Comparison of ENCODE assay signal across 32 cellular contexts in genomic region chr7:17501461-17502208, GRCh38.
DNase-seq lines count a peak whose midpoint lies in the region; ATAC-seq, FAIRE-seq and TF ChIP-seq lines count a peak whose summit lies in the region.
"Had no signal": no experiment of that assay in that cellular context is flagged by ENCODE, and none has a peak within 500 bp of the region (broad histone marks: within the 10 kb centered on the region; RNA-seq: fewer than 3 reads in every experiment).

No MANE protein-coding gene starts in this region.

- H3K36me3 ChIP-seq in astrocyte (ENCODE audit: insufficient read depth, low read length): no peaks in the 10 kb centered on the region
- no peaks in the 10 kb centered on the region for H3K36me3 ChIP-seq in neuronal stem cell (replicated peaks in 1 of 2; ENCODE audit: control insufficient read depth in 2 of 2, insufficient read depth in 2 of 2, low read length in 2 of 2)
- no peaks in the 10 kb centered on the region for H3K36me3 ChIP-seq in SJCRH30
- H3K36me3 ChIP-seq: neural progenitor cell, sigmoid colon had no signal

- no peaks in the 10 kb centered on the region for H4K20me1 ChIP-seq in astrocyte (ENCODE audit: insufficient read depth, low read length)

- no peak overlapping the region for H3K27ac Mint-ChIP-seq in astrocyte (ENCODE audit: unreplicated experiment)
- H3K27ac Mint-ChIP-seq in Calu3 (ENCODE audit: unreplicated experiment): no peak overlapping the region
- H3K27ac Mint-ChIP-seq: activated CD4-positive, alpha-beta memory T cell treated with anti-CD3 and anti-CD28 coated beads, Interleukin-2, amount 10 ng/mL, durations not matched to agents 7 days and 5 days; activated naive CD4-positive, alpha-beta T cell treated with anti-CD3 and anti-CD28 coated beads, Interleukin-2, amount 50 U/mL, for 24 hours; activated T-helper 17 cell treated with anti-CD3 and anti-CD28 coated beads, Interleukin-2, amount 50 U/mL, for 72 hours; CD4-positive, alpha-beta memory T cell; memory B cell; neural progenitor cell; progenitor cell of endocrine pancreas; T-cell had no signal

- DNase-seq in GM19239 (ENCODE audit: insufficient read length, low spot score): no peak
- DNase-seq in astrocyte (ENCODE audit: low read depth): peak; percentile 61
- peak; percentile 23 for DNase-seq in fibroblast of pulmonary artery (ENCODE audit: low read depth)
- peak; percentile 80 for DNase-seq in stromal cell of bone marrow (ENCODE audit: low read depth)
- no peak for DNase-seq in Calu3
- no peak for DNase-seq in neuronal stem cell (ENCODE audit: low spot score)
- DNase-seq in SJCRH30: no peak
- DNase-seq: activated CD4-positive, alpha-beta memory T cell treated with anti-CD3 and anti-CD28 coated beads, Interleukin-2, amount 10 ng/mL, durations not matched to agents 7 days and 5 days; activated CD8-positive, alpha-beta memory T cell treated with anti-CD3 and anti-CD28 coated beads, Interleukin-2, amount 50 U/mL, for 48 hours; AML-193; CD4-positive, alpha-beta memory T cell; DMS 273 treated with DMSO at 0.1 percent for 48 hours; dorsolateral prefrontal cortex; H9; KG1; left cardiac atrium; NCI-H1436 treated with DMSO at 0.1 percent for 48 hours; NCI-H2107; NCI-H446 treated with DMSO at 0.1 percent for 48 hours; NCI-H82; sigmoid colon; stimulated activated CD4-positive, alpha-beta T cell treated with anti-CD3 and anti-CD28 coated beads, Interleukin-15, amount 100 ng/mL, for 24 hours; stimulated activated naive CD4-positive, alpha-beta T cell treated with Interleukin-2 at 50 U/mL for 16 hours; T-cell; testis had no signal

- no peak overlapping the region for H2BK15ac ChIP-seq in neuronal stem cell (ENCODE audit: low read length)

- H3K9me3 ChIP-seq in astrocyte (ENCODE audit: insufficient read depth, low read depth, low read length) (no peaks in the 10 kb centered on the region), neuronal stem cell (replicated peaks in 1 of 2; ENCODE audit: control insufficient read depth in 2 of 2, insufficient read depth in 1 of 2, low read depth in 1 of 2, low read length in 2 of 2) (no peaks in the 10 kb centered on the region), SJCRH30 (replicated peaks) (no peaks in the 10 kb centered on the region)
- H3K9me3 ChIP-seq: sigmoid colon, testis had no signal

- H3K4me1 Mint-ChIP-seq in astrocyte (ENCODE audit: low read depth, unreplicated experiment): no peaks in the 10 kb centered on the region
- peaks cover 69% of the 10 kb centered on the region for H3K4me1 Mint-ChIP-seq in Calu3 (ENCODE audit: low read depth, unreplicated experiment)
- H3K4me1 Mint-ChIP-seq: activated CD4-positive, alpha-beta memory T cell treated with anti-CD3 and anti-CD28 coated beads, Interleukin-2, amount 10 ng/mL, durations not matched to agents 7 days and 5 days; activated naive CD4-positive, alpha-beta T cell treated with anti-CD3 and anti-CD28 coated beads, Interleukin-2, amount 50 U/mL, for 24 hours; activated T-helper 17 cell treated with anti-CD3 and anti-CD28 coated beads, Interleukin-2, amount 50 U/mL, for 72 hours; CD4-positive, alpha-beta memory T cell; neural progenitor cell; T-cell had no signal

- no peak overlapping the region for H4K91ac ChIP-seq in neuronal stem cell (ENCODE audit: low read depth, low read length, poor library complexity)

- no peak for ATAC-seq in GM21786 (IDR thresholded peaks at IDR 0.05; ENCODE audit: unreplicated experiment)
- ATAC-seq: activated CD4-positive, CD25-positive, alpha-beta regulatory T cell treated with anti-CD3 and anti-CD28 coated beads, Interleukin-2, amount 50 U/mL, for 24 hours; activated T-helper 17 cell treated with anti-CD3 and anti-CD28 coated beads, Interleukin-2, amount 50 U/mL, for 72 hours; left cardiac atrium; T-cell had no signal

- no peak overlapping the region for H2BK12ac ChIP-seq in neuronal stem cell (ENCODE audit: low read length)

- peaks cover 8% of the 10 kb centered on the region for H3K4me1 ChIP-seq in astrocyte (ENCODE audit: insufficient read depth, low read length)
- H3K4me1 ChIP-seq in neuronal stem cell (ENCODE audit: control insufficient read depth in 2 of 2, insufficient read depth in 1 of 2, low read depth in 1 of 2, low read length in 2 of 2): no peaks in the 10 kb centered on the region
- H3K4me1 ChIP-seq in SJCRH30: no peaks in the 10 kb centered on the region
- H3K4me1 ChIP-seq: neural progenitor cell, sigmoid colon, testis had no signal

- peak; percentile 11 for FAIRE-seq in GM19239 (lab: Jason Lieb, UNC)
- FAIRE-seq in astrocyte (lab: Jason Lieb, UNC): peak; percentile 32

- H4K8ac ChIP-seq in neuronal stem cell (ENCODE audit: low read depth, low read length): no peak overlapping the region

- no peaks in the 10 kb centered on the region for H3K9me3 Mint-ChIP-seq in astrocyte (ENCODE audit: unreplicated experiment)
- no peaks in the 10 kb centered on the region for H3K9me3 Mint-ChIP-seq in Calu3 (ENCODE audit: low read depth, unreplicated experiment)
- H3K9me3 Mint-ChIP-seq: activated CD4-positive, alpha-beta memory T cell treated with anti-CD3 and anti-CD28 coated beads, Interleukin-2, amount 10 ng/mL, durations not matched to agents 7 days and 5 days; activated naive CD4-positive, alpha-beta T cell treated with anti-CD3 and anti-CD28 coated beads, Interleukin-2, amount 50 U/mL, for 24 hours; activated T-helper 17 cell treated with anti-CD3 and anti-CD28 coated beads, Interleukin-2, amount 50 U/mL, for 72 hours; H9; memory B cell; neural progenitor cell; T-cell had no signal

- TF ChIP-seq CTCF in astrocyte (IDR thresholded peaks at IDR 0.05; ENCODE audit: insufficient read depth, low read depth, low read length): no peak
- TF ChIP-seq CTCF in fibroblast of pulmonary artery (IDR thresholded peaks at IDR 0.05; ENCODE audit: low read length, missing control alignments): no peak
- no peak for TF ChIP-seq CTCF in Calu3 (IDR thresholded peaks at IDR 0.05; ENCODE audit: unreplicated experiment)

- no peak overlapping the region for H2AK5ac ChIP-seq in neuronal stem cell (ENCODE audit: low read depth, low read length)

- H3K27ac ChIP-seq in astrocyte (ENCODE audit: low read depth, low read length): no peak overlapping the region
- H3K27ac ChIP-seq in neuronal stem cell (replicated peaks; ENCODE audit: low read length): no peak overlapping the region
- H3K27ac ChIP-seq in SJCRH30: no peak overlapping the region
- H3K27ac ChIP-seq: dorsolateral prefrontal cortex, neural progenitor cell, sigmoid colon, testis had no signal

- no peak overlapping the region for H2BK120ac ChIP-seq in neuronal stem cell (ENCODE audit: low read depth, low read length)

- H3K4me2 ChIP-seq in astrocyte (ENCODE audit: low read length) (no peak overlapping the region), neuronal stem cell (ENCODE audit: insufficient read depth, low read length, poor library complexity, severe bottlenecking) (no peak overlapping the region)
- H3K4me2 ChIP-seq: neural progenitor cell had no signal

- H3K27me3 Mint-ChIP-seq in astrocyte (ENCODE audit: low read depth, unreplicated experiment) (no peaks in the 10 kb centered on the region), Calu3 (ENCODE audit: unreplicated experiment) (no peaks in the 10 kb centered on the region)
- H3K27me3 Mint-ChIP-seq: activated naive CD4-positive, alpha-beta T cell treated with anti-CD3 and anti-CD28 coated beads, Interleukin-2, amount 50 U/mL, for 24 hours; progenitor cell of endocrine pancreas; T-cell had no signal

- no peak overlapping the region for H2BK5ac ChIP-seq in neuronal stem cell (ENCODE audit: low read length)

- H3K9ac ChIP-seq in astrocyte (ENCODE audit: low read length) (no peak overlapping the region), neuronal stem cell (ENCODE audit: low read depth, low read length, poor library complexity) (no peak overlapping the region)
- H3K9ac ChIP-seq: neural progenitor cell had no signal

- H2AFZ ChIP-seq in astrocyte (ENCODE audit: low read depth, low read length) (no peak overlapping the region), neuronal stem cell (ENCODE audit: low read length) (no peak overlapping the region)
- H2AFZ ChIP-seq: neural progenitor cell had no signal

- H3K4me3 ChIP-seq in astrocyte (ENCODE audit: insufficient read depth, low read depth, low read length): no peak overlapping the region
- H3K4me3 ChIP-seq in fibroblast of pulmonary artery (replicated peaks; ENCODE audit: low read depth, low read length): no peak overlapping the region
- H3K4me3 ChIP-seq in neuronal stem cell (ENCODE audit: low read length in 2 of 2): no peak overlapping the region
- no peak overlapping the region for H3K4me3 ChIP-seq in SJCRH30
- H3K4me3 ChIP-seq: dorsolateral prefrontal cortex, neural progenitor cell, sigmoid colon, testis had no signal

- intact Hi-C loops in Calu3 (cut with micrococcal nuclease; ENCODE audit: unreplicated experiment): no loop called here

- no peaks in the 10 kb centered on the region for H3K79me1 ChIP-seq in neuronal stem cell (ENCODE audit: low read depth, low read length)

- H3K79me2 ChIP-seq in astrocyte (ENCODE audit: insufficient read depth, low read length): no peaks in the 10 kb centered on the region

- no peak overlapping the region for H3K23ac ChIP-seq in neuronal stem cell (ENCODE audit: low read depth, low read length, poor library complexity)

- H3K14ac ChIP-seq in neuronal stem cell (ENCODE audit: low read length): no peak overlapping the region

- H3K27me3 ChIP-seq in astrocyte (ENCODE audit: insufficient read depth, low read length) (no peaks in the 10 kb centered on the region), neuronal stem cell (ENCODE audit: control insufficient read depth in 3 of 3, insufficient read depth in 3 of 3, low read depth in 1 of 3, low read length in 3 of 3) (no peaks in the 10 kb centered on the region), SJCRH30 (no peaks in the 10 kb centered on the region)
- H3K27me3 ChIP-seq: dorsolateral prefrontal cortex, neural progenitor cell, sigmoid colon, testis had no signal

- H3K4me3 Mint-ChIP-seq in astrocyte (ENCODE audit: unreplicated experiment) (no peak overlapping the region), Calu3 (ENCODE audit: low read depth, unreplicated experiment) (no peak overlapping the region)
- H3K4me3 Mint-ChIP-seq: activated CD4-positive, alpha-beta memory T cell treated with anti-CD3 and anti-CD28 coated beads, Interleukin-2, amount 10 ng/mL, durations not matched to agents 7 days and 5 days; activated naive CD4-positive, alpha-beta T cell treated with anti-CD3 and anti-CD28 coated beads, Interleukin-2, amount 50 U/mL, for 24 hours; activated T-helper 17 cell treated with anti-CD3 and anti-CD28 coated beads, Interleukin-2, amount 50 U/mL, for 72 hours; CD4-positive, alpha-beta memory T cell; H9; memory B cell; neural progenitor cell; T-cell had no signal

- WGBS in neuronal stem cell (ENCODE audit: extremely low coverage in 2 of 2, insufficient read length in 2 of 2, insufficient replicate concordance in 1 of 2), 2 donors: no CpG with 5 or more reads among the region's 1 CpG

- no TSS peak for BruUV-seq in Calu3 (replicated peaks; lab: Mats Ljungman, UMichigan)

- CTCF ChIA-PET in Calu3 (lab: Charles Lee): no interaction called here

- H3K36me3 Mint-ChIP-seq in astrocyte (ENCODE audit: low read depth, unreplicated experiment) (no peaks in the 10 kb centered on the region), Calu3 (ENCODE audit: insufficient read depth, unreplicated experiment) (peaks cover 5% of the 10 kb centered on the region)
- H3K36me3 Mint-ChIP-seq: activated naive CD4-positive, alpha-beta T cell treated with anti-CD3 and anti-CD28 coated beads, Interleukin-2, amount 50 U/mL, for 24 hours; CD4-positive, alpha-beta memory T cell; memory B cell; neural progenitor cell; T-cell had no signal

- no peak overlapping the region for H3K18ac ChIP-seq in neuronal stem cell (ENCODE audit: low read length)

- H3K4ac ChIP-seq in neuronal stem cell (ENCODE audit: low read length): no peak overlapping the region

Comparison
In these comparisons a context has a peak if more than half of its experiments do, and no peak if none do; other contexts are left out.
1. DNase-seq: peak in astrocyte (single experiment), fibroblast of pulmonary artery (single experiment) and stromal cell of bone marrow (single experiment); none in GM19239 (single experiment), Calu3 (single experiment), neuronal stem cell (single experiment) and SJCRH30 (0 of 2).